Comparison of ENCODE assay signal across 1 cellular context in genomic region chr15:95503640-95504225, GRCh38.
A peak's percentile ranks its signal among the peaks of the same experiment; 100 is the strongest.
TF ChIP-seq lines count a peak whose summit lies in the region.

No MANE protein-coding gene starts in this region.

TF ChIP-seq in GM12878, 131 proteins besides CTCF, POLR2A, EP300 and RAD21 (continued from another document):
- TF ChIP-seq E4F1 (IDR thresholded peaks at IDR 0.05; ENCODE audit: borderline replicate concordance, partially characterized antibody) (no peak), ATF3 (IDR thresholded peaks at IDR 0.05; ENCODE audit: borderline replicate concordance, extremely low read depth, low read depth, low read length) (no peak), RFX5 (IDR thresholded peaks at IDR 0.05; ENCODE audit: low read depth, low read length) (0 out of 2 replicates have a peak, but pooled peaks have one; percentile 49)
